Comparison of ENCODE assay signal across 28 cellular contexts in genomic region chr1:23097316-23097715, GRCh38.
DNase-seq lines count a peak whose midpoint lies in the region; ATAC-seq, FAIRE-seq and TF ChIP-seq lines count a peak whose summit lies in the region.
"Had no signal": no experiment of that assay in that cellular context is flagged by ENCODE, and none has a peak within 500 bp of the region (broad histone marks: within the 10 kb centered on the region; RNA-seq: fewer than 3 reads in every experiment).

No MANE protein-coding gene starts in this region.

- peak overlapping the region; percentile 54 for H3K23ac ChIP-seq in trophoblast cell (ENCODE audit: low read length)

- H3K9me3 Mint-ChIP-seq in astrocyte (ENCODE audit: unreplicated experiment) (no peaks in the 10 kb centered on the region), endothelial cell (ENCODE audit: unreplicated experiment) (no peaks in the 10 kb centered on the region), WTC11 (no peaks in the 10 kb centered on the region)

- H3K4me3 ChIP-seq in AG10803 (ENCODE audit: low read length), result no peak overlapping the region
- no peak overlapping the region for H3K4me3 ChIP-seq in astrocyte (ENCODE audit: insufficient read depth, low read depth, low read length)
- H3K4me3 ChIP-seq in trophoblast cell (ENCODE audit: low read depth, low read length), result no peak overlapping the region
- H3K4me3 ChIP-seq: K562, SK-N-MC had no signal

- H3K4me3 Mint-ChIP-seq in astrocyte (ENCODE audit: unreplicated experiment) (no peak overlapping the region), endothelial cell (ENCODE audit: unreplicated experiment) (no peak overlapping the region), WTC11 (no peak overlapping the region)

- H3K79me1 ChIP-seq in trophoblast cell (ENCODE audit: low read length), result peaks cover 1% of the 10 kb centered on the region

- H3K27me3 Mint-ChIP-seq in astrocyte (ENCODE audit: low read depth, unreplicated experiment) (no peaks in the 10 kb centered on the region), endothelial cell (ENCODE audit: unreplicated experiment) (peaks cover 1% of the 10 kb centered on the region), WTC11 (ENCODE audit: low read depth) (no peaks in the 10 kb centered on the region)

- no peak overlapping the region for H4K91ac ChIP-seq in trophoblast cell (ENCODE audit: low read depth, low read length)

- TF ChIP-seq CTCF in AG10803 (conservative IDR thresholded peaks at IDR 0.05; ENCODE audit: low read length), result no peak
- TF ChIP-seq CTCF in astrocyte (IDR thresholded peaks at IDR 0.05; ENCODE audit: insufficient read depth, low read depth, low read length), result no peak
- no peak for TF ChIP-seq CTCF in endothelial cell (IDR thresholded peaks at IDR 0.05; ENCODE audit: unreplicated experiment)
- no peak for TF ChIP-seq CTCF in WTC11 (IDR thresholded peaks at IDR 0.05)

- H3K27ac Mint-ChIP-seq in astrocyte (ENCODE audit: unreplicated experiment) (peak overlapping the region; percentile 28), endothelial cell (ENCODE audit: unreplicated experiment) (no peak overlapping the region), WTC11 (no peak overlapping the region)

- H3K4me1 Mint-ChIP-seq in astrocyte (ENCODE audit: low read depth, unreplicated experiment), result peaks cover 59% of the 10 kb centered on the region
- peaks cover 34% of the 10 kb centered on the region for H3K4me1 Mint-ChIP-seq in endothelial cell (ENCODE audit: unreplicated experiment)
- H3K4me1 Mint-ChIP-seq in WTC11, result peaks cover 28% of the 10 kb centered on the region

- H3K9ac ChIP-seq in astrocyte (ENCODE audit: low read length), result no peak overlapping the region
- no peak overlapping the region for H3K9ac ChIP-seq in trophoblast cell (ENCODE audit: low read length)

- no peak overlapping the region for H4K12ac ChIP-seq in trophoblast cell (ENCODE audit: low read depth, low read length)

- H3K36me3 Mint-ChIP-seq in astrocyte (ENCODE audit: low read depth, unreplicated experiment) (peaks cover 21% of the 10 kb centered on the region), endothelial cell (ENCODE audit: low read depth, unreplicated experiment) (peaks cover 23% of the 10 kb centered on the region), WTC11 (peaks cover 16% of the 10 kb centered on the region)

- H3K4me2 ChIP-seq in astrocyte (ENCODE audit: low read length) (no peak overlapping the region), trophoblast cell (ENCODE audit: low read length) (no peak overlapping the region)

- peaks cover 61% of the 10 kb centered on the region for H3K79me2 ChIP-seq in astrocyte (ENCODE audit: insufficient read depth, low read length)
- no peaks in the 10 kb centered on the region for H3K79me2 ChIP-seq in trophoblast cell (ENCODE audit: control insufficient read depth, insufficient read depth, low read length, poor library complexity)

- FAIRE-seq in astrocyte (lab: Jason Lieb, UNC), result no peak
- FAIRE-seq: G401.6, H1, HepG2, K562, RCC 7860 had no signal

- H4K8ac ChIP-seq in trophoblast cell (ENCODE audit: low read depth, low read length), result no peak overlapping the region

- H2BK12ac ChIP-seq in trophoblast cell (ENCODE audit: low read length), result no peak overlapping the region

- no CpG with 5 or more reads among the region's 6 CpGs for WGBS in trophoblast cell (ENCODE audit: extremely low coverage, insufficient coverage, insufficient read length)

- H3K27ac ChIP-seq in astrocyte (ENCODE audit: low read depth, low read length) (no peak overlapping the region), trophoblast cell (ENCODE audit: low read depth, low read length) (no peak overlapping the region)
- H3K27ac ChIP-seq: 22Rv1, SK-N-MC had no signal

- H2AFZ ChIP-seq in astrocyte (ENCODE audit: low read depth, low read length), result no peak overlapping the region
- no peak overlapping the region for H2AFZ ChIP-seq in trophoblast cell (ENCODE audit: insufficient read depth, low read length, poor library complexity)

- H3K9me3 ChIP-seq in astrocyte (ENCODE audit: insufficient read depth, low read depth, low read length), result no peaks in the 10 kb centered on the region
- H3K9me3 ChIP-seq in trophoblast cell (ENCODE audit: insufficient read depth, low read depth, low read length), result no peaks in the 10 kb centered on the region
- H3K9me3 ChIP-seq: BE2C had no signal

- H3K4me1 ChIP-seq in astrocyte (ENCODE audit: insufficient read depth, low read length) (peaks cover 39% of the 10 kb centered on the region), trophoblast cell (ENCODE audit: control insufficient read depth in 1 of 2, insufficient read depth in 2 of 2, low read length in 2 of 2) (peaks cover 5 to 8% of the 10 kb centered on the region in 2 experiments)
- H3K4me1 ChIP-seq: BE2C had no signal

- H4K20me1 ChIP-seq in astrocyte (ENCODE audit: insufficient read depth, low read length), result peaks cover 64% of the 10 kb centered on the region

- H2AK5ac ChIP-seq in trophoblast cell (ENCODE audit: low read length), result no peak overlapping the region

- CTCF ChIA-PET in WTC11 (lab: Charles Lee), result interaction anchor here (5.5 kb wide), 1 partner anchor 89 kb away, joined by 156 read pairs; no protein-coding TSS in a partner anchor

- no peak overlapping the region for H2BK120ac ChIP-seq in trophoblast cell (ENCODE audit: insufficient read depth, low read length, poor library complexity)

- H3K18ac ChIP-seq in trophoblast cell (ENCODE audit: low read length), result no peak overlapping the region

- peaks cover 24% of the 10 kb centered on the region for H3K36me3 ChIP-seq in astrocyte (ENCODE audit: insufficient read depth, low read length)
- peaks cover 11 to 20% of the 10 kb centered on the region in 2 experiments for H3K36me3 ChIP-seq in trophoblast cell (ENCODE audit: control insufficient read depth in 1 of 2, insufficient read depth in 2 of 2, low read length in 2 of 2)
- H3K36me3 ChIP-seq: BE2C had no signal

- no peaks in the 10 kb centered on the region for H3K27me3 ChIP-seq in astrocyte (ENCODE audit: insufficient read depth, low read length)
- no peaks in the 10 kb centered on the region for H3K27me3 ChIP-seq in trophoblast cell (ENCODE audit: insufficient read depth, low read length)
- H3K27me3 ChIP-seq: BE2C had no signal

- no peak overlapping the region for H3K14ac ChIP-seq in trophoblast cell (ENCODE audit: low read length)

- POLR2A ChIA-PET in WTC11 (lab: Charles Lee), result no interaction called here

- H2BK5ac ChIP-seq in trophoblast cell (ENCODE audit: low read depth, low read length, poor library complexity), result no peak overlapping the region

- no peak overlapping the region for H3K4ac ChIP-seq in trophoblast cell (ENCODE audit: low read depth, low read length)

- DNase-seq in AG10803 (ENCODE audit: low read depth) (peak; percentile 29), HCEC 1CT (peak; percentile 41), astrocyte (ENCODE audit: low read depth) (no peak), trophoblast cell (peak; percentile 82 to 95), endothelial cell (ENCODE audit: low spot score) (no peak), HPDE6-E6E7 (ENCODE audit: extremely low spot score) (no peak), WTC11 (ENCODE audit: low spot score) (no peak), NCI-H446 treated with DMSO at 0.1 percent for 48 hours (lab: John Stamatoyannopoulos, UW) (no peak)
- DNase-seq: BE2C, DMS153, Kasumi-1, MV-4-11, NCI-H1105, NCI-H1436 treated with DMSO at 0.1 percent for 48 hours, NCI-H187 treated with DMSO at 0.1 percent for 48 hours, NCI-H2171 treated with DMSO at 0.1 percent for 48 hours, NCI-H345, NCI-H524, NCI-H774, SIG-M5 had no signal

- no peak for ATAC-seq in WTC11
- ATAC-seq: HCT116, HepG2, K562 had no signal

TF ChIP-seq in WTC11, 78 proteins besides CTCF, POLR2A, EP300 and RAD21 (continues in another document):
- TF ChIP-seq MAX (CRISPR knock-in tag; IDR thresholded peaks at IDR 0.05) (no peak), ESRRA (CRISPR knock-in tag; IDR thresholded peaks at IDR 0.05; ENCODE audit: borderline replicate concordance) (no peak), ZNF423 (CRISPR knock-in tag; IDR thresholded peaks at IDR 0.05) (no peak), IRF1 (CRISPR knock-in tag; IDR thresholded peaks at IDR 0.05) (no peak), SP1 (CRISPR knock-in tag; conservative IDR thresholded peaks at IDR 0.05) (no peak), ATF3 (CRISPR knock-in tag; conservative IDR thresholded peaks at IDR 0.05) (no peak), SOX15 (CRISPR knock-in tag; IDR thresholded peaks at IDR 0.05) (no peak), E2F5 (CRISPR knock-in tag; IDR thresholded peaks at IDR 0.05) (no peak), ETV6 (CRISPR knock-in tag; IDR thresholded peaks at IDR 0.05) (no peak), ELF4 (CRISPR knock-in tag; IDR thresholded peaks at IDR 0.05; ENCODE audit: low read depth) (no peak), NFATC4 (CRISPR knock-in tag; IDR thresholded peaks at IDR 0.05) (no peak), FOXJ3 (CRISPR knock-in tag; IDR thresholded peaks at IDR 0.05; ENCODE audit: borderline replicate concordance) (no peak), TP53 (CRISPR knock-in tag; IDR thresholded peaks at IDR 0.05) (no peak)

Comparison
In these comparisons a context has a peak if more than half of its experiments do, and no peak if none do; other contexts are left out.
1. DNase-seq: peak in AG10803 (single experiment), HCEC 1CT (single experiment) and trophoblast cell (2 of 2); none in astrocyte (single experiment), endothelial cell (single experiment), HPDE6-E6E7 (single experiment), WTC11 (single experiment) and NCI-H446 treated with DMSO at 0.1 percent for 48 hours (single experiment).